Comparison of ENCODE assay signal across 7 cellular contexts in the genomic region with DNA sequence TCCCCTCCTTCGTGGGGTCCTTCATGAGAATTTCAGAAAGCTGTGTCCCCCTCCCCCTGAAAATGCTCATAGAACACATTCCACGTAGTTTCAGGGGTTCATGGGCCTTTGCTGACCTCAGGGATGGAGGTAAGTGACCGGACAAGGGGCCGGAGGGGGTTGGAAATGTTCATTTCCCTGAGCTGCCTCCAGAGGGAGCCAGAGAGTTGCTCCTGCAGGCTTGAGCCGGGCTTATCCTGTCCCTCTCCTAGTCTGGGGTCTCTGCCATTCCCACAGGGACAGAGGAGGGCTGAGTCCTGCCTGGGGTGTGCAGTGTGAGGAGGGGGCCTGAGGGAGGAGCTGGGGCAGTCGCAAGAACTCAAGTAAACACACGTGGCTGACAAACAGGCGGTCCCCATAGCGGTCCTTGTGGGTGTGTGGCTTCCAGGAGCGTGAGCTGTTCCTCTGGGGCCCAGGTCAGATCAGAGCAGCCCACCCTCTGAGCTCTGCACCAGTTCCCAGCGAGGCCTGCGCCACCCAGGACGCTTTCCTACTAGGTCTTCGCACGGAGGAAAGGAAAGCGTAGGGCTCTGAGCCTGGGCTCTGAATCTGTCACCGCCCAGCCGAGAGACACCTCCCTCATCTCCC.
A peak's percentile ranks its signal among the peaks of the same experiment; 100 is the strongest.
DNase-seq lines count a peak whose midpoint lies in the region; ATAC-seq and TF ChIP-seq lines count a peak whose summit lies in the region.

No MANE protein-coding gene starts in this region.

- no peak overlapping the region for H2BK20ac ChIP-seq in IMR-90 (ENCODE audit: low read depth, low read length)

- H3K4me1 ChIP-seq in IMR-90 (ENCODE audit: control insufficient read depth, insufficient read depth, low read length) (no peaks in the 10 kb centered on the region), breast epithelium (no peaks in the 10 kb centered on the region), lung (ENCODE audit: control insufficient read depth in 2 of 2, insufficient read depth in 2 of 2, low read length in 2 of 2) (no peaks in the 10 kb centered on the region)

- ATAC-seq in IMR-90 (ENCODE audit: low read depth): peak; percentile 60
- no peak for ATAC-seq in lung (ENCODE audit: insufficient read depth, low FRiP score)

- CTCF ChIA-PET in IMR-90 (lab: Yijun Ruan, JAX): interaction anchor here (0.7 to 4.2 kb wide), 8 partner anchors 11 to 552 kb away, joined by 3 to 43 read pairs (median 4); no protein-coding TSS in a partner anchor

- in situ Hi-C loops in IMR-90 (cut with MboI; ENCODE audit: low sequenced_read_pairs): no loop called here

- no peak overlapping the region for H2BK15ac ChIP-seq in IMR-90 (ENCODE audit: low read depth, low read length)

- no peak overlapping the region for H4K91ac ChIP-seq in IMR-90 (ENCODE audit: insufficient read depth, low read depth, low read length)

- H3K9ac ChIP-seq in IMR-90 (ENCODE audit: low read depth, low read length): no peak overlapping the region

- H2AK5ac ChIP-seq in IMR-90 (ENCODE audit: low read depth, low read length): no peak overlapping the region

- POLR2A ChIA-PET in IMR-90 (lab: Charles Lee; ENCODE audit: unreplicated experiment): no interaction called here

- H3K14ac ChIP-seq in IMR-90 (replicated peaks; ENCODE audit: low read depth, low read length): no peak overlapping the region

- H3K27me3 ChIP-seq in IMR-90 (ENCODE audit: control insufficient read depth, insufficient read depth, low read length): peaks cover 17% of the 10 kb centered on the region
- H3K27me3 ChIP-seq in breast epithelium: peaks cover 0 to 29% of the 10 kb centered on the region in 2 donors
- H3K27me3 ChIP-seq in lung (ENCODE audit: control insufficient read depth, insufficient read depth): no peaks in the 10 kb centered on the region

- peak; percentile 65 for TF ChIP-seq RAD21 in IMR-90 (IDR thresholded peaks at IDR 0.05; ENCODE audit: low read length)

- no peak overlapping the region for H3K18ac ChIP-seq in IMR-90 (ENCODE audit: low read depth, low read length)

- H3K4me3 ChIP-seq in IMR-90 (ENCODE audit: insufficient read depth, low read depth, low read length): no peak overlapping the region
- no peak overlapping the region for H3K4me3 ChIP-seq in breast epithelium
- no peak overlapping the region for H3K4me3 ChIP-seq in lung

- TF ChIP-seq CTCF in IMR-90 (conservative IDR thresholded peaks at IDR 0.05; ENCODE audit: low read depth, low read length) (peak; percentile 73), breast epithelium (IDR thresholded peaks at IDR 0.05) (peak in 2 of 3 donors; percentile 36 to 45), lung (IDR thresholded peaks at IDR 0.05; ENCODE audit: control extremely low read depth, extremely low read depth) (peak; percentile 46)

- H3K4ac ChIP-seq in IMR-90 (ENCODE audit: low read depth, low read length): no peak overlapping the region

- no peaks in the 10 kb centered on the region for H3K9me1 ChIP-seq in IMR-90 (ENCODE audit: insufficient read depth, low read length)

- no peaks in the 10 kb centered on the region for H3K36me3 ChIP-seq in IMR-90 (ENCODE audit: control insufficient read depth, insufficient read depth, low read length)
- no peaks in the 10 kb centered on the region for H3K36me3 ChIP-seq in breast epithelium
- H3K36me3 ChIP-seq in lung (ENCODE audit: control insufficient read depth in 2 of 2, insufficient read depth in 2 of 2, low read length in 2 of 2): no peaks in the 10 kb centered on the region

- H3K9me3 ChIP-seq in IMR-90 (ENCODE audit: control insufficient read depth, insufficient read depth, low read length) (peaks cover 3% of the 10 kb centered on the region; the same call in 1 of the 2 replicates), breast epithelium (peaks cover 4 to 8% of the 10 kb centered on the region in 2 donors), lung (ENCODE audit: control insufficient read depth in 2 of 2, insufficient read depth in 1 of 2, low read length in 1 of 2) (peaks cover 0 to 7% of the 10 kb centered on the region in 2 donors)

- H4K5ac ChIP-seq in IMR-90 (ENCODE audit: low read depth, low read length): no peak overlapping the region

- no CpG with 5 or more reads among the region's 18 CpGs for WGBS in IMR-90 (ENCODE audit: extremely low coverage in 2 of 2, insufficient read length in 1 of 2), 2 experiments
- 45 to 49% methylated on average over 18 of the region's 18 CpGs for WGBS in lung, 2 donors

- H3K23ac ChIP-seq in IMR-90 (ENCODE audit: low read depth, low read length): no peak overlapping the region

- no TSS peak for BruUV-seq in IMR-90 (replicated peaks; lab: Mats Ljungman, UMichigan)

- no peak overlapping the region for H2BK120ac ChIP-seq in IMR-90 (ENCODE audit: low read depth, low read length)

- H3K4me2 ChIP-seq in IMR-90 (ENCODE audit: low read depth, low read length): no peak overlapping the region

- H3K79me1 ChIP-seq in IMR-90 (ENCODE audit: low read depth in 1 of 2, low read length in 2 of 2): no peaks in the 10 kb centered on the region

- TF ChIP-seq POLR2A in IMR-90 (IDR thresholded peaks at IDR 0.05; ENCODE audit: low read depth, low read length) (no peak), breast epithelium (IDR thresholded peaks at IDR 0.05) (no peak)

- no peak overlapping the region for H2AK9ac ChIP-seq in IMR-90 (replicated peaks; ENCODE audit: low read depth, low read length, poor library complexity)

- H2BK5ac ChIP-seq in IMR-90 (ENCODE audit: low read depth, low read length, poor library complexity, severe bottlenecking): no peak overlapping the region

- peak; percentile 29 for DNase-seq in EH (ENCODE audit: low read depth)
- peak; percentile 15 for DNase-seq in IMR-90
- no peak for DNase-seq in breast epithelium (ENCODE audit: low spot score in 2 of 2)
- DNase-seq in lung (ENCODE audit: low spot score): no peak
- no peak for DNase-seq in NCI-H226
- DNase-seq in NCI-H128 (lab: John Stamatoyannopoulos, UW; ENCODE audit: unreplicated experiment): no peak
- DNase-seq in NCI-H345 treated with DMSO at 0.1 percent for 48 hours (lab: John Stamatoyannopoulos, UW; ENCODE audit: unreplicated experiment): no peak

- no peak overlapping the region for H4K8ac ChIP-seq in IMR-90 (ENCODE audit: low read depth in 2 of 2, low read length in 2 of 2)

- intact Hi-C loops in IMR-90 (cut with micrococcal nuclease): loop anchor here (1.0 to 5.0 kb wide), 2 partner anchors 214 to 750 kb away; no protein-coding TSS in a partner anchor
- intact Hi-C loops in breast epithelium (cut with DNase I; ENCODE audit: low total_unique reads): no loop called here

- no peak overlapping the region for H3K56ac ChIP-seq in IMR-90 (ENCODE audit: extremely low read depth, insufficient read depth, low read length)

- H4K20me1 ChIP-seq in IMR-90 (ENCODE audit: insufficient read depth, low read length): no peaks in the 10 kb centered on the region; the same call in 1 of the 2 replicates

- H2AFZ ChIP-seq in IMR-90 (replicated peaks; ENCODE audit: low read length, poor library complexity): peak overlapping the region; percentile 14

- no peak overlapping the region for H3K27ac ChIP-seq in IMR-90 (ENCODE audit: insufficient read depth, low read length)
- no peak overlapping the region for H3K27ac ChIP-seq in breast epithelium
- H3K27ac ChIP-seq in lung (ENCODE audit: low read depth in 1 of 2, low read length in 1 of 2): no peak overlapping the region

- dilution Hi-C loops in IMR-90 (cut with HindIII; ENCODE audit: low sequenced_read_pairs, unreplicated experiment): no loop called here

TF ChIP-seq in IMR-90, 13 proteins besides CTCF, POLR2A, EP300 and RAD21:
- TF ChIP-seq, protein P1, sequence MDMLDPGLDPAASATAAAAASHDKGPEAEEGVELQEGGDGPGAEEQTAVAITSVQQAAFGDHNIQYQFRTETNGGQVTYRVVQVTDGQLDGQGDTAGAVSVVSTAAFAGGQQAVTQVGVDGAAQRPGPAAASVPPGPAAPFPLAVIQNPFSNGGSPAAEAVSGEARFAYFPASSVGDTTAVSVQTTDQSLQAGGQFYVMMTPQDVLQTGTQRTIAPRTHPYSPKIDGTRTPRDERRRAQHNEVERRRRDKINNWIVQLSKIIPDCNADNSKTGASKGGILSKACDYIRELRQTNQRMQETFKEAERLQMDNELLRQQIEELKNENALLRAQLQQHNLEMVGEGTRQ (IDR thresholded peaks at IDR 0.05; ENCODE audit: low read depth, low read length): no peak
- no peak for TF ChIP-seq NFE2L2 (IDR thresholded peaks at IDR 0.05; ENCODE audit: low read depth, low read length)
- no peak for TF ChIP-seq RCOR1 (IDR thresholded peaks at IDR 0.05; ENCODE audit: insufficient replicate concordance, low read length)
- TF ChIP-seq, protein P2, sequence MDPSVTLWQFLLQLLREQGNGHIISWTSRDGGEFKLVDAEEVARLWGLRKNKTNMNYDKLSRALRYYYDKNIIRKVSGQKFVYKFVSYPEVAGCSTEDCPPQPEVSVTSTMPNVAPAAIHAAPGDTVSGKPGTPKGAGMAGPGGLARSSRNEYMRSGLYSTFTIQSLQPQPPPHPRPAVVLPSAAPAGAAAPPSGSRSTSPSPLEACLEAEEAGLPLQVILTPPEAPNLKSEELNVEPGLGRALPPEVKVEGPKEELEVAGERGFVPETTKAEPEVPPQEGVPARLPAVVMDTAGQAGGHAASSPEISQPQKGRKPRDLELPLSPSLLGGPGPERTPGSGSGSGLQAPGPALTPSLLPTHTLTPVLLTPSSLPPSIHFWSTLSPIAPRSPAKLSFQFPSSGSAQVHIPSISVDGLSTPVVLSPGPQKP (IDR thresholded peaks at IDR 0.05; ENCODE audit: borderline replicate concordance, low read depth, low read length): no peak
- no peak for TF ChIP-seq RFX5 (IDR thresholded peaks at IDR 0.05; ENCODE audit: low read depth, low read length)
- no peak for TF ChIP-seq CHD1 (IDR thresholded peaks at IDR 0.05; ENCODE audit: low read depth, low read length)
- no peak for TF ChIP-seq MXI1 (IDR thresholded peaks at IDR 0.05; ENCODE audit: borderline replicate concordance, low read depth, low read length)
- TF ChIP-seq CEBPB (IDR thresholded peaks at IDR 0.05; ENCODE audit: low read depth, low read length): no peak
- no peak for TF ChIP-seq FOS (IDR thresholded peaks at IDR 0.05; ENCODE audit: low read depth, low read length)
- TF ChIP-seq BHLHE40 (IDR thresholded peaks at IDR 0.05; ENCODE audit: low read depth, low read length): no peak
- no peak for TF ChIP-seq MAFK (IDR thresholded peaks at IDR 0.05; ENCODE audit: low read depth, low read length)
- TF ChIP-seq SMC3 (IDR thresholded peaks at IDR 0.05; ENCODE audit: low read depth, low read length): peak; percentile 42; the same call in 1 of the 2 replicates
- TF ChIP-seq MAZ (IDR thresholded peaks at IDR 0.05; ENCODE audit: borderline replicate concordance, low read depth, low read length): peak; percentile 39; the same call in 1 of the 2 replicates

Comparison
In these comparisons a context has a peak if more than half of its experiments do, and no peak if none do; other contexts are left out.
1. DNase-seq: peak in EH (single experiment) and IMR-90 (single experiment); none in breast epithelium (0 of 2), lung (single experiment), NCI-H226 (single experiment), NCI-H128 (single experiment) and NCI-H345 treated with DMSO at 0.1 percent for 48 hours (single experiment).
2. Peak in every context shown above with its lines, with median percentiles within 50 percentile points of each other: CTCF ChIP-seq.